ENCODE assay signal across 17 cellular contexts in genomic region chr14:21040941-21041340, GRCh38. TPM values are rescaled to one million over a fixed set of nuclear protein-coding genes. Genes with fewer than 3 reads are reported as not detected.
DNase-seq lines count a peak whose midpoint lies in the region; ATAC-seq and TF ChIP-seq lines count a peak whose summit lies in the region.
"Not testable (repeated sequence)": the region's sequence is repeated elsewhere in the genome, so short reads cannot be mapped to it uniquely, and the experiment has no call there.
"Had no signal": no experiment of that assay in that cellular context is flagged by ENCODE, and none has a peak within 500 bp of the region (broad histone marks: within the 10 kb centered on the region; RNA-seq: fewer than 3 reads in every experiment).

No MANE protein-coding gene starts in this region.

- TF ChIP-seq POLR2A in adrenal gland (IDR thresholded peaks at IDR 0.05); spleen (IDR thresholded peaks at IDR 0.05); suprapubic skin (IDR thresholded peaks at IDR 0.05): not testable (repeated sequence)

- not testable (repeated sequence) for H3K27me3 ChIP-seq in adrenal gland; mammary epithelial cell (ENCODE audit: insufficient read depth, low read length); psoas muscle (ENCODE audit: insufficient read depth in 3 of 3, low read length in 2 of 3); spleen (replicated peaks in 1 of 7); suprapubic skin

- intact Hi-C loops in adrenal gland (cut with DNase I); spleen (cut with DNase I; ENCODE audit: low total_unique reads): not testable (repeated sequence)
- intact Hi-C loops in mammary epithelial cell (cut with micrococcal nuclease) (loop anchor here (1.0 to 5.0 kb wide), 6 partner anchors 27 to 698 kb away; partner anchors contain the start of gene PARP2), psoas muscle (cut with DNase I) (loop anchor here (1.0 to 5.0 kb wide), 3 partner anchors 27 to 344 kb away; no protein-coding TSS in a partner anchor)

- H3K4me2 ChIP-seq in mammary epithelial cell (ENCODE audit: insufficient read depth, low read depth, low read length), result not testable (repeated sequence)

- CTCF ChIA-PET in RWPE1 (lab: Yijun Ruan, JAX) (interaction anchor here (0.8 to 4.6 kb wide), 4 partner anchors 21 to 95 kb away, joined by 3 to 83 read pairs (median 11); no protein-coding TSS in a partner anchor), mammary epithelial cell (lab: Charles Lee; ENCODE audit: low non-redundant PET) (interaction anchor here (1.1 to 1.8 kb wide), 2 partner anchors 26 to 183 kb away, joined by 9 to 34 read pairs; no protein-coding TSS in a partner anchor)

- DNase-seq in AG10803 (ENCODE audit: low read depth), result peak; percentile 57
- not testable (repeated sequence) for DNase-seq in RWPE1 (ENCODE audit: low spot score); adrenal gland; mammary epithelial cell; psoas muscle; suprapubic skin (ENCODE audit: low spot score in 2 of 2)
- DNase-seq in fibroblast of peridontal ligament (ENCODE audit: extremely low read depth), result peak; percentile 15
- DNase-seq in spleen, result peak; percentile 16

- H3K27ac ChIP-seq in RWPE1, result peak overlapping the region; percentile 56; the same call in 1 of the 2 replicates
- H3K27ac ChIP-seq in adrenal gland, result peak overlapping the region; percentile 1 to 76 (median 54)
- H3K27ac ChIP-seq in mammary epithelial cell (ENCODE audit: insufficient read depth, low read depth, low read length), result peak overlapping the region; percentile 87
- H3K27ac ChIP-seq in psoas muscle, result peak overlapping the region; percentile 32
- not testable (repeated sequence) for H3K27ac ChIP-seq in spleen
- H3K27ac ChIP-seq in suprapubic skin, result peak overlapping the region; percentile 64

- H3K36me3 ChIP-seq in adrenal gland (replicated peaks in 1 of 2); mammary epithelial cell (ENCODE audit: insufficient read depth, low read length); psoas muscle (ENCODE audit: insufficient read depth in 1 of 2, low read depth in 1 of 2); spleen; suprapubic skin: not testable (repeated sequence)

- not testable (repeated sequence) for TF ChIP-seq EP300 in suprapubic skin (IDR thresholded peaks at IDR 0.05)

- 84 to 91% (median 88%) methylated on average over 3 of the region's 3 CpGs for WGBS in adrenal gland, 4 donors
- WGBS in mammary epithelial cell (ENCODE audit: low coverage, missing lambda C conversion rate), result 27% methylated on average over 3 of the region's 3 CpGs
- 85 to 90% (median 90%) methylated on average over 3 of the region's 3 CpGs for WGBS in psoas muscle, 3 donors
- 78 to 88% (median 83%) methylated on average over 3 of the region's 3 CpGs for WGBS in spleen, 5 donors
- WGBS in suprapubic skin, result 87% methylated on average over 3 of the region's 3 CpGs

- peak overlapping the region; percentile 60 for H2AFZ ChIP-seq in mammary epithelial cell (ENCODE audit: low read depth, low read length)

- H4K20me1 ChIP-seq in mammary epithelial cell (ENCODE audit: insufficient read depth, low read length), result not testable (repeated sequence)

- BruUV-seq in mammary epithelial cell (replicated peaks; lab: Mats Ljungman, UMichigan), result not testable (repeated sequence)

- ATAC-seq in psoas muscle, result not testable (repeated sequence)

- not testable (repeated sequence) for TF ChIP-seq CTCF in AG10803 (conservative IDR thresholded peaks at IDR 0.05; ENCODE audit: low read length); RWPE1 (conservative IDR thresholded peaks at IDR 0.05; ENCODE audit: low read depth); adrenal gland (IDR thresholded peaks at IDR 0.05); mammary epithelial cell (conservative IDR thresholded peaks at IDR 0.05 in 1 of 2, IDR thresholded peaks at IDR 0.05 in 1 of 2; ENCODE audit: extremely low read depth in 1 of 2, insufficient read depth in 1 of 2, low read depth in 1 of 2, low read length in 2 of 2); psoas muscle (IDR thresholded peaks at IDR 0.05); spleen (IDR thresholded peaks at IDR 0.05 in 8 of 11, conservative IDR thresholded peaks at IDR 0.05 in 3 of 11); suprapubic skin (IDR thresholded peaks at IDR 0.05)

- peaks cover 14% of the 10 kb centered on the region for H3K79me2 ChIP-seq in mammary epithelial cell (ENCODE audit: insufficient read depth, low read length)

- H3K4me1 ChIP-seq in adrenal gland (replicated peaks in 1 of 2) (peaks cover 35 to 62% of the 10 kb centered on the region in 2 donors), mammary epithelial cell (ENCODE audit: insufficient read depth, low read length) (peaks cover 58% of the 10 kb centered on the region), psoas muscle (peaks cover 73% of the 10 kb centered on the region), spleen (peaks cover 14 to 53% (median 35%) of the 10 kb centered on the region in 6 donors), suprapubic skin (peaks cover 60% of the 10 kb centered on the region)

- POLR2A ChIA-PET in RWPE1 (lab: Yijun Ruan, JAX; ENCODE audit: low non-redundant PET), result not testable (repeated sequence)

- not testable (repeated sequence) for H3K9me3 ChIP-seq in adrenal gland (replicated peaks in 1 of 3); mammary epithelial cell (replicated peaks; ENCODE audit: insufficient read depth, low read length); psoas muscle; spleen; suprapubic skin

- dilution Hi-C loops in mammary epithelial cell (cut with HindIII; ENCODE audit: low sequenced_read_pairs), result not testable (repeated sequence)

- in situ Hi-C loops in mammary epithelial cell (cut with MboI; ENCODE audit: low sequenced_read_pairs in 2 of 2), result not testable (repeated sequence)

- not testable (repeated sequence) for H3K9ac ChIP-seq in mammary epithelial cell (ENCODE audit: insufficient read depth, low read length)

- not testable (repeated sequence) for H3K4me3 ChIP-seq in AG10803 (ENCODE audit: low read length); adrenal gland; mammary epithelial cell (replicated peaks in 1 of 3; ENCODE audit: insufficient read depth in 1 of 3, low read depth in 2 of 3, low read length in 3 of 3); psoas muscle; spleen; suprapubic skin

RNA-seq across cellular contexts. Expression of gene RNASE7, which starts 1.2 kb away (rescaled TPM):
- under 1 TPM in 1 of 8 donors, not detected in 7; 0.34 TPM for total RNA-seq in adrenal gland
- under 1 TPM in 1 of 3 donors, not detected in 2; 0.20 TPM for polyA plus RNA-seq in adrenal gland
- total RNA-seq in mammary epithelial cell, result 10 to 100 TPM; 33.3 to 43.0 TPM
- polyA plus RNA-seq in mammary epithelial cell, result 30.9 TPM
- polyA minus RNA-seq in mammary epithelial cell, result 28.5 TPM
- total RNA-seq in psoas muscle, result under 1 TPM; 0.15 to 0.43 (median 0.28) TPM
- polyA plus RNA-seq in psoas muscle, result 1 to 10 TPM in 1 of 3 donors, under 1 TPM in 1, not detected in 1; 0.73 to 1.9 TPM
- not detected for total RNA-seq in spleen
- not detected for polyA plus RNA-seq in spleen
- 10 to 100 TPM; 10.3 to 46.9 (median 35.4) TPM for total RNA-seq in suprapubic skin
- total RNA-seq: CD4-positive, alpha-beta memory T cell; Daoy; G401; GM12878; H7; HFFc6; HT1080 had no signal
- polyA plus RNA-seq: A549; CD14-positive monocyte; CD4-positive, alpha-beta memory T cell; GM12878 had no signal

RNA-seq across cellular contexts. Expression of gene RNASE13, which starts 6.3 kb away (rescaled TPM):
- under 1 TPM in 1 of 8 donors, not detected in 7; 0.27 TPM for total RNA-seq in adrenal gland
- under 1 TPM in 1 of 3 donors, not detected in 2; 0.03 TPM for polyA plus RNA-seq in adrenal gland
- not detected for total RNA-seq in mammary epithelial cell
- polyA plus RNA-seq in mammary epithelial cell, result not detected
- polyA minus RNA-seq in mammary epithelial cell, result not detected
- total RNA-seq in psoas muscle, result not detected
- under 1 TPM in 1 of 3 donors, not detected in 2; 0.05 TPM for polyA plus RNA-seq in psoas muscle
- under 1 TPM in 1 of 7 donors, not detected in 6; 0.30 TPM for total RNA-seq in spleen
- polyA plus RNA-seq in spleen, result not detected
- total RNA-seq in suprapubic skin, result under 1 TPM in 1 of 4 donors, not detected in 3; 0.29 TPM
- total RNA-seq: CD4-positive, alpha-beta memory T cell; Daoy; G401; GM12878; H7; HFFc6; HT1080 had no signal
- polyA plus RNA-seq: A549; CD14-positive monocyte; CD4-positive, alpha-beta memory T cell; GM12878 had no signal

RNA-seq across cellular contexts. Expression of gene TPPP2, which starts 10.9 kb away (rescaled TPM):
- 1 to 10 TPM in 2 of 8 donors, under 1 TPM in 1, not detected in 5; 0.31 to 1.1 (median 1.0) TPM for total RNA-seq in adrenal gland
- under 1 TPM in 2 of 3 donors, not detected in 1; 0.44 to 0.80 TPM for polyA plus RNA-seq in adrenal gland
- total RNA-seq in mammary epithelial cell, result not detected
- not detected for polyA plus RNA-seq in mammary epithelial cell
- polyA minus RNA-seq in mammary epithelial cell, result not detected
- total RNA-seq in psoas muscle, result 1 to 10 TPM in 3 of 4 donors, under 1 TPM in 1; 0.90 to 3.2 (median 2.5) TPM
- 1 to 10 TPM in 2 of 3 donors, not detected in 1; 1.3 to 2.0 TPM for polyA plus RNA-seq in psoas muscle
- under 1 TPM in 3 of 7 donors, not detected in 4; 0.57 to 0.91 (median 0.76) TPM for total RNA-seq in spleen
- under 1 TPM in 2 of 3 donors, not detected in 1; 0.09 to 0.22 TPM for polyA plus RNA-seq in spleen
- not detected for total RNA-seq in suprapubic skin
- total RNA-seq: CD4-positive, alpha-beta memory T cell; Daoy; G401; GM12878; H7; HFFc6; HT1080 had no signal
- polyA plus RNA-seq: A549; CD14-positive monocyte; CD4-positive, alpha-beta memory T cell; GM12878 had no signal

RNA-seq across cellular contexts. Expression of gene NDRG2, which starts 16.1 kb away (rescaled TPM):
- total RNA-seq in adrenal gland, result 1,000 to 10,000 TPM in 1 of 8 donors, 100 to 1,000 TPM in 7; 401 to 1,323 (median 686) TPM
- 100 to 1,000 TPM; 399 to 639 (median 619) TPM for polyA plus RNA-seq in adrenal gland
- 1 to 10 TPM; 3.0 to 8.2 TPM for total RNA-seq in mammary epithelial cell
- 4.0 TPM for polyA plus RNA-seq in mammary epithelial cell
- polyA minus RNA-seq in mammary epithelial cell, result 5.5 TPM
- total RNA-seq in psoas muscle, result 100 to 1,000 TPM; 552 to 931 (median 770) TPM
- polyA plus RNA-seq in psoas muscle, result 1,000 to 10,000 TPM in 1 of 3 donors, 100 to 1,000 TPM in 2; 328 to 2,087 (median 762) TPM
- total RNA-seq in spleen, result 100 to 1,000 TPM; 101 to 335 (median 270) TPM
- 100 to 1,000 TPM in 1 of 3 donors, 10 to 100 TPM in 2; 72.4 to 174 (median 74.1) TPM for polyA plus RNA-seq in spleen
- total RNA-seq in suprapubic skin, result 100 to 1,000 TPM; 269 to 433 (median 295) TPM

RNA-seq across cellular contexts. Expression of gene RNASE8, which starts 16.7 kb away (rescaled TPM):
- total RNA-seq in adrenal gland, result not detected
- polyA plus RNA-seq in adrenal gland, result not detected
- total RNA-seq in mammary epithelial cell, result not detected
- not detected for polyA plus RNA-seq in mammary epithelial cell
- polyA minus RNA-seq in mammary epithelial cell, result not detected
- total RNA-seq in psoas muscle, result not detected
- polyA plus RNA-seq in psoas muscle, result not detected
- total RNA-seq in spleen, result not detected
- not detected for polyA plus RNA-seq in spleen
- not detected for total RNA-seq in suprapubic skin
- total RNA-seq: CD4-positive, alpha-beta memory T cell; Daoy; G401; GM12878; H7; HFFc6; HT1080 had no signal
- polyA plus RNA-seq: A549; CD14-positive monocyte; CD4-positive, alpha-beta memory T cell; GM12878 had no signal

Comparison
In these comparisons a context has a peak if more than half of its experiments do, and no peak if none do; other contexts are left out.
1. RNA of gene RNASE7, which starts 1.2 kb away (total RNA-seq): 10.3 to 46.9 TPM in suprapubic skin and 33.3 to 43.0 TPM in mammary epithelial cell; 0.15 to 0.43 TPM in psoas muscle, 0.34 TPM in adrenal gland and not detected in spleen; every median in the first group is over 4 times any median in the second.